8 cellular contexts compared by ENCODE assay signal in genomic region chr16:22189473-22190168, GRCh38. TPM values are rescaled to one million over a fixed set of nuclear protein-coding genes. Genes with fewer than 3 reads are reported as not detected.
DNase-seq lines count a peak whose midpoint lies in the region; ATAC-seq, FAIRE-seq and TF ChIP-seq lines count a peak whose summit lies in the region.

No MANE protein-coding gene starts in this region.

- FAIRE-seq in bronchial epithelial cell (lab: Jason Lieb, UNC): no peak

- peak overlapping the region; percentile 45 to 65 for H3K9ac ChIP-seq in liver (ENCODE audit: low read depth in 1 of 2, low read length in 2 of 2)

- DNase-seq in GM12865 (ENCODE audit: low read depth) (peak; percentile 74), bronchial epithelial cell (ENCODE audit: low read depth) (peak; percentile 47), NCI-H446 (lab: John Stamatoyannopoulos, UW) (no peak)
- DNase-seq in stimulated activated CD8-positive, alpha-beta memory T cell treated with anti-CD3 and anti-CD28 coated beads, Interleukin-12 subunit alpha, Interleukin-12 subunit beta, amount 100 ng/mL, for 1 hour (ENCODE audit: low read depth): peak; percentile 90

- peak; percentile 21 for ATAC-seq in HG03064 (IDR thresholded peaks at IDR 0.05; ENCODE audit: low read depth, unreplicated experiment)
- no peak for ATAC-seq in GM19395 (IDR thresholded peaks at IDR 0.05; ENCODE audit: unreplicated experiment)

- H3K4me3 ChIP-seq in GM12865 (ENCODE audit: low read depth, low read length) (peak overlapping the region; percentile 64), bronchial epithelial cell (ENCODE audit: low read depth, low read length) (peak overlapping the region; percentile 72), liver (ENCODE audit: low read depth in 1 of 3, low read length in 3 of 3) (peak overlapping the region; percentile 21 to 65 (median 50))

- no peaks in the 10 kb centered on the region for H3K27me3 ChIP-seq in bronchial epithelial cell (ENCODE audit: control insufficient read depth, insufficient read depth, low read length)
- H3K27me3 ChIP-seq in liver (ENCODE audit: control insufficient read depth in 4 of 4, insufficient read depth in 4 of 4, low read length in 3 of 4): no peaks in the 10 kb centered on the region

- H3K4me1 Mint-ChIP-seq in T-helper 1 cell treated with Interleukin-12 subunit alpha and Interleukin-12 subunit beta and Interleukin-4 antibody, amounts not matched to agents 30 μg/mL and 1 μg/mL, for 36 hours (ENCODE audit: low read depth): peaks cover 42% of the 10 kb centered on the region

- H3K27me3 Mint-ChIP-seq in T-helper 1 cell treated with Interleukin-12 subunit alpha and Interleukin-12 subunit beta and Interleukin-4 antibody, amounts not matched to agents 30 μg/mL and 1 μg/mL, for 36 hours (ENCODE audit: low read depth): no peaks in the 10 kb centered on the region

- peak overlapping the region; percentile 97 for H3K27ac Mint-ChIP-seq in T-helper 1 cell treated with Interleukin-12 subunit alpha and Interleukin-12 subunit beta and Interleukin-4 antibody, amounts not matched to agents 30 μg/mL and 1 μg/mL, for 36 hours

- peak overlapping the region; percentile 97 to 99 for H3K27ac ChIP-seq in liver (ENCODE audit: low read depth in 1 of 2, low read length in 2 of 2)

- H3K4me1 ChIP-seq in liver (ENCODE audit: control insufficient read depth in 4 of 4, insufficient read depth in 4 of 4, low read length in 3 of 4): peaks cover 2 to 37% (median 27%) of the 10 kb centered on the region in 4 donors

- TF ChIP-seq CTCF in GM12865 (IDR thresholded peaks at IDR 0.05; ENCODE audit: insufficient read depth, low read depth, low read length, missing control alignments) (no peak), bronchial epithelial cell (IDR thresholded peaks at IDR 0.05; ENCODE audit: insufficient read depth, low read length, severe bottlenecking) (no peak), liver (IDR thresholded peaks at IDR 0.05; ENCODE audit: low read depth, low read length, missing input control) (no peak)

- peaks cover 9% of the 10 kb centered on the region for H3K36me3 Mint-ChIP-seq in T-helper 1 cell treated with Interleukin-12 subunit alpha and Interleukin-12 subunit beta and Interleukin-4 antibody, amounts not matched to agents 30 μg/mL and 1 μg/mL, for 36 hours (ENCODE audit: low read depth)

- H3K36me3 ChIP-seq in bronchial epithelial cell (ENCODE audit: control insufficient read depth, insufficient read depth, low read length) (no peaks in the 10 kb centered on the region), liver (ENCODE audit: control insufficient read depth in 4 of 4, insufficient read depth in 3 of 4, low read depth in 1 of 4, low read length in 3 of 4) (no peaks in the 10 kb centered on the region)

- H3K9me3 ChIP-seq in liver (ENCODE audit: control insufficient read depth in 4 of 4, low read length in 3 of 4): no peaks in the 10 kb centered on the region

- peaks cover 4% of the 10 kb centered on the region for H3K9me3 Mint-ChIP-seq in T-helper 1 cell treated with Interleukin-12 subunit alpha and Interleukin-12 subunit beta and Interleukin-4 antibody, amounts not matched to agents 30 μg/mL and 1 μg/mL, for 36 hours

- 8% methylated on average over 27 of the region's 27 CpGs for WGBS in liver

- H3K4me3 Mint-ChIP-seq in T-helper 1 cell treated with Interleukin-12 subunit alpha and Interleukin-12 subunit beta and Interleukin-4 antibody, amounts not matched to agents 30 μg/mL and 1 μg/mL, for 36 hours: peak overlapping the region; percentile 90

- TF ChIP-seq RAD21 in liver (IDR thresholded peaks at IDR 0.05): no peak

TF ChIP-seq in liver, 16 proteins besides CTCF, POLR2A, EP300 and RAD21:
- TF ChIP-seq EGR1 (IDR thresholded peaks at IDR 0.05; ENCODE audit: low read depth in 2 of 2) (no peak), RXRA (IDR thresholded peaks at IDR 0.05) (peak in 1 of 2 donors; percentile 23), MAX (IDR thresholded peaks at IDR 0.05) (peak; percentile 58), NR2F2 (IDR thresholded peaks at IDR 0.05) (peak; percentile 62)
- TF ChIP-seq, protein P1, sequence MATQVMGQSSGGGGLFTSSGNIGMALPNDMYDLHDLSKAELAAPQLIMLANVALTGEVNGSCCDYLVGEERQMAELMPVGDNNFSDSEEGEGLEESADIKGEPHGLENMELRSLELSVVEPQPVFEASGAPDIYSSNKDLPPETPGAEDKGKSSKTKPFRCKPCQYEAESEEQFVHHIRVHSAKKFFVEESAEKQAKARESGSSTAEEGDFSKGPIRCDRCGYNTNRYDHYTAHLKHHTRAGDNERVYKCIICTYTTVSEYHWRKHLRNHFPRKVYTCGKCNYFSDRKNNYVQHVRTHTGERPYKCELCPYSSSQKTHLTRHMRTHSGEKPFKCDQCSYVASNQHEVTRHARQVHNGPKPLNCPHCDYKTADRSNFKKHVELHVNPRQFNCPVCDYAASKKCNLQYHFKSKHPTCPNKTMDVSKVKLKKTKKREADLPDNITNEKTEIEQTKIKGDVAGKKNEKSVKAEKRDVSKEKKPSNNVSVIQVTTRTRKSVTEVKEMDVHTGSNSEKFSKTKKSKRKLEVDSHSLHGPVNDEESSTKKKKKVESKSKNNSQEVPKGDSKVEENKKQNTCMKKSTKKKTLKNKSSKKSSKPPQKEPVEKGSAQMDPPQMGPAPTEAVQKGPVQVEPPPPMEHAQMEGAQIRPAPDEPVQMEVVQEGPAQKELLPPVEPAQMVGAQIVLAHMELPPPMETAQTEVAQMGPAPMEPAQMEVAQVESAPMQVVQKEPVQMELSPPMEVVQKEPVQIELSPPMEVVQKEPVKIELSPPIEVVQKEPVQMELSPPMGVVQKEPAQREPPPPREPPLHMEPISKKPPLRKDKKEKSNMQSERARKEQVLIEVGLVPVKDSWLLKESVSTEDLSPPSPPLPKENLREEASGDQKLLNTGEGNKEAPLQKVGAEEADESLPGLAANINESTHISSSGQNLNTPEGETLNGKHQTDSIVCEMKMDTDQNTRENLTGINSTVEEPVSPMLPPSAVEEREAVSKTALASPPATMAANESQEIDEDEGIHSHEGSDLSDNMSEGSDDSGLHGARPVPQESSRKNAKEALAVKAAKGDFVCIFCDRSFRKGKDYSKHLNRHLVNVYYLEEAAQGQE (IDR thresholded peaks at IDR 0.05): no peak

RNA-seq across cellular contexts. Expression of gene EEF2K, which starts 16.5 kb away (rescaled TPM):
- total RNA-seq in bronchial epithelial cell (4.2 and 6.3 TPM in 2 replicates), liver (10 to 100 TPM; 11.5 to 14.3 TPM)
- 1 to 10 TPM; 3.2 to 4.5 TPM for polyA plus RNA-seq in liver

RNA-seq across cellular contexts. Expression of gene SDR42E2, which starts 27.3 kb away (rescaled TPM):
- total RNA-seq in bronchial epithelial cell (not detected in 2 replicates), liver (not detected)
- polyA plus RNA-seq in liver: under 1 TPM in 1 of 2 donors, not detected in 1; 0.07 TPM

Comparison
In these comparisons a context has a peak if more than half of its experiments do, and no peak if none do; other contexts are left out.
1. DNase-seq: peak in GM12865 (single experiment), bronchial epithelial cell (single experiment) and stimulated activated CD8-positive, alpha-beta memory T cell treated with anti-CD3 and anti-CD28 coated beads, Interleukin-12 subunit alpha, Interleukin-12 subunit beta, amount 100 ng/mL, for 1 hour (single experiment); none in NCI-H446 (0 of 2).
2. Peak in every context shown above with its lines, with median percentiles within 50 percentile points of each other: H3K4me3 ChIP-seq.